11 cellular contexts compared by ENCODE assay signal in the genomic region with DNA sequence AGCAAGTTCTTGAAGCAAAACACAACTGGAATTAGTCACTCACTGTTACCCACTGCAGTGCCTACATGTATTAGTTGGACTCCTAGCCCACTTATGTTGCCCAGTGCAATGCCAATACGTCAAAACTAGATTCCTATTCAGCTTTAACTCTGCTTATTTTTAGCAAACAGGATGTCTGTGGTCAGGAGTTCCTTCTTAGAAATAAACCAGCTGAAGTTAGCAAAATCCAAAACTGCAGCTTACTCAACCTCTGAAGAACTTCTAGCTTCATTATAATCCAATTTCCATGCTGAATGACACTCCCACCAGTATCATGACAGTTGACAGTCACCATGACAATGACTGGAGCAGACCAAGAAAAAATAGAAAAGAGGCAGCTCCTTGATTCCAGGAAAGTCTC.
DNase-seq lines count a peak whose midpoint lies in the region; ATAC-seq and TF ChIP-seq lines count a peak whose summit lies in the region.
"Had no signal": no experiment of that assay in that cellular context is flagged by ENCODE, and none has a peak within 500 bp of the region (broad histone marks: within the 10 kb centered on the region; RNA-seq: fewer than 3 reads in every experiment).

No MANE protein-coding gene starts in this region.

- intact Hi-C loops in natural killer cell (cut with micrococcal nuclease) (no loop called here), aorta (cut with DNase I) (no loop called here), right cardiac atrium (cut with DNase I) (no loop called here)

- ATAC-seq in GM19035 (IDR thresholded peaks at IDR 0.05; ENCODE audit: unreplicated experiment) (peak; percentile 73), HG02678 (IDR thresholded peaks at IDR 0.05; ENCODE audit: unreplicated experiment) (peak; percentile 95), natural killer cell (peak; percentile 40 to 74 (median 43)), aorta (ENCODE audit: low FRiP score) (no peak), right cardiac atrium (no peak)

- DNase-seq in MM.1S, result peak; percentile 86
- DNase-seq in natural killer cell, result no peak
- no peak for DNase-seq in progenitor cell of endocrine pancreas (ENCODE audit: low spot score, unreplicated experiment)
- DNase-seq in DMS79 (lab: John Stamatoyannopoulos, UW), result no peak
- no peak for DNase-seq in aorta
- no peak for DNase-seq in right cardiac atrium
- DNase-seq: activated gamma-delta T cell treated with Interleukin-2 at 50 U/mL for 16 hours, NCI-H82 had no signal

- H3K9me2 ChIP-seq in MM.1S (replicated peaks; ENCODE audit: insufficient read depth, low read length), result no peaks in the 10 kb centered on the region

- H3K79me2 ChIP-seq in MM.1S (ENCODE audit: low read length), result no peaks in the 10 kb centered on the region

- H3K4me3 ChIP-seq in MM.1S (ENCODE audit: low read length) (no peak overlapping the region), aorta (ENCODE audit: low read length in 2 of 2) (no peak overlapping the region), right cardiac atrium (ENCODE audit: low read length) (no peak overlapping the region)

- H3K4me1 Mint-ChIP-seq in natural killer cell (peaks cover 30 to 34% of the 10 kb centered on the region in 2 donors), progenitor cell of endocrine pancreas (ENCODE audit: low read depth) (peaks cover 2% of the 10 kb centered on the region)

- peak overlapping the region; percentile 79 to 86 for H3K27ac Mint-ChIP-seq in natural killer cell
- H3K27ac Mint-ChIP-seq in progenitor cell of endocrine pancreas, result no peak overlapping the region

- no peaks in the 10 kb centered on the region for H3K9me3 ChIP-seq in MM.1S (replicated peaks; ENCODE audit: insufficient read depth, low read length)
- H3K9me3 ChIP-seq in aorta (ENCODE audit: control insufficient read depth, low read length), result no peaks in the 10 kb centered on the region
- H3K9me3 ChIP-seq in right cardiac atrium (ENCODE audit: control insufficient read depth, low read length), result no peaks in the 10 kb centered on the region

- H3K4me2 ChIP-seq in MM.1S (ENCODE audit: low read depth, low read length), result peak overlapping the region; percentile 79

- H3K27me3 Mint-ChIP-seq in natural killer cell (ENCODE audit: low read depth in 2 of 2) (no peaks in the 10 kb centered on the region), progenitor cell of endocrine pancreas (no peaks in the 10 kb centered on the region)

- H3K4me1 ChIP-seq in MM.1S (ENCODE audit: low read length) (peaks cover 15% of the 10 kb centered on the region), aorta (ENCODE audit: control insufficient read depth in 1 of 2, insufficient read depth in 2 of 2, low read length in 2 of 2) (no peaks in the 10 kb centered on the region), right cardiac atrium (ENCODE audit: control insufficient read depth, insufficient read depth, low read length) (no peaks in the 10 kb centered on the region)

- TF ChIP-seq CTCF in MM.1S (IDR thresholded peaks at IDR 0.05; ENCODE audit: low read length) (no peak), natural killer cell (IDR thresholded peaks at IDR 0.05) (no peak), progenitor cell of endocrine pancreas (IDR thresholded peaks at IDR 0.05; ENCODE audit: unreplicated experiment) (no peak)

- H4K20me1 ChIP-seq in MM.1S (ENCODE audit: insufficient read depth, low read length), result no peaks in the 10 kb centered on the region

- peaks cover 5% of the 10 kb centered on the region; the same call in 1 of the 2 replicates for H3F3A ChIP-seq in MM.1S (ENCODE audit: insufficient read depth, low read length)

- H3K27me3 ChIP-seq in MM.1S (replicated peaks; ENCODE audit: insufficient read depth, low read length) (no peaks in the 10 kb centered on the region), aorta (ENCODE audit: control insufficient read depth in 1 of 2, insufficient read depth in 2 of 2, low read length in 1 of 2) (no peaks in the 10 kb centered on the region), right cardiac atrium (ENCODE audit: control insufficient read depth, insufficient read depth) (no peaks in the 10 kb centered on the region)

- H3K9me3 Mint-ChIP-seq in natural killer cell (peaks cover 0 to 2% of the 10 kb centered on the region in 2 donors), progenitor cell of endocrine pancreas (ENCODE audit: low read depth) (no peaks in the 10 kb centered on the region)

- H3K36me3 Mint-ChIP-seq in natural killer cell, result no peaks in the 10 kb centered on the region
- no peaks in the 10 kb centered on the region for H3K36me3 Mint-ChIP-seq in progenitor cell of endocrine pancreas (ENCODE audit: insufficient read depth)

- H3K27ac ChIP-seq in MM.1S (ENCODE audit: low read length) (peak overlapping the region; percentile 74), aorta (ENCODE audit: low read depth in 1 of 2, low read length in 2 of 2) (no peak overlapping the region), right cardiac atrium (ENCODE audit: low read length) (no peak overlapping the region)

- H2AFZ ChIP-seq in MM.1S (ENCODE audit: low read length), result peak overlapping the region; percentile 22; the same call in 1 of the 2 replicates

- 0 to 3% methylated on average over 1 of the region's 1 CpG for WGBS in aorta, 2 donors
- WGBS in right cardiac atrium, result 27% methylated on average over 1 of the region's 1 CpG

- H3K4me3 Mint-ChIP-seq in natural killer cell (peak overlapping the region; percentile 77), progenitor cell of endocrine pancreas (ENCODE audit: low read depth) (no peak overlapping the region)
- H3K4me3 Mint-ChIP-seq: neural crest cell had no signal

- H3K9ac ChIP-seq in MM.1S (ENCODE audit: low read length), result peak overlapping the region; percentile 30; the same call in 1 of the 2 replicates

- no peaks in the 10 kb centered on the region for H3K36me3 ChIP-seq in MM.1S (replicated peaks; ENCODE audit: insufficient read depth, low read length)
- no peaks in the 10 kb centered on the region for H3K36me3 ChIP-seq in aorta (ENCODE audit: control insufficient read depth in 1 of 2, insufficient read depth in 2 of 2, low read length in 1 of 2)

Comparison
In these comparisons a context has a peak if more than half of its experiments do, and no peak if none do; other contexts are left out.
1. ATAC-seq: peak in GM19035 (single experiment), HG02678 (single experiment) and natural killer cell (3 of 3); none in aorta (single experiment) and right cardiac atrium (0 of 2).